8 cellular contexts compared by ENCODE assay signal in the genomic region with DNA sequence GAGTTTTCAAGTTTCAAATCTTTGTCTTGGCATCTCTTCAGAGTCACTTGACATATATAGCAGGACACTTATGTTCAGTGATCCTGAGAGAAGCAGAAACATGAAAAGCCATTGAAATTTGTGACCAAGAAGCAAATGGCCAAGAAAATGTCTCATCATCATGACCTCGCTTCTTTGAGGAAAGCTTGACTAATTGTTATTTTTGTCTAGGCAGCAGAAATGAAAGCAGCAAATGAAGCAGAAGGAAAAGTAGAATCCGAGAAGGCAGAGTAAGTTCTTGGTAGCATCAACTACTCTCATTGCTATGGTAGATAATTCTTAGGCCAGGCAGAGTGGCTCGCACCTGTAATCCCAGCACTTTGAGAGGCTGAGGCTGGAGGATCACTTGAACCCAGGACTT.
"Had no signal": no experiment of that assay in that cellular context is flagged by ENCODE, and none has a peak within 500 bp of the region (broad histone marks: within the 10 kb centered on the region; RNA-seq: fewer than 3 reads in every experiment).

No MANE protein-coding gene starts in this region.

- H3K4me3 ChIP-seq: GM12878 had no signal

- DNase-seq: GDM1, GF-D8 had no signal

- FAIRE-seq: G401.6, GM12878, GM12891, GM12892, GM18507, GM19239 had no signal

- ATAC-seq: GM12878 had no signal
